1 cellular context compared by ENCODE assay signal in the genomic region with DNA sequence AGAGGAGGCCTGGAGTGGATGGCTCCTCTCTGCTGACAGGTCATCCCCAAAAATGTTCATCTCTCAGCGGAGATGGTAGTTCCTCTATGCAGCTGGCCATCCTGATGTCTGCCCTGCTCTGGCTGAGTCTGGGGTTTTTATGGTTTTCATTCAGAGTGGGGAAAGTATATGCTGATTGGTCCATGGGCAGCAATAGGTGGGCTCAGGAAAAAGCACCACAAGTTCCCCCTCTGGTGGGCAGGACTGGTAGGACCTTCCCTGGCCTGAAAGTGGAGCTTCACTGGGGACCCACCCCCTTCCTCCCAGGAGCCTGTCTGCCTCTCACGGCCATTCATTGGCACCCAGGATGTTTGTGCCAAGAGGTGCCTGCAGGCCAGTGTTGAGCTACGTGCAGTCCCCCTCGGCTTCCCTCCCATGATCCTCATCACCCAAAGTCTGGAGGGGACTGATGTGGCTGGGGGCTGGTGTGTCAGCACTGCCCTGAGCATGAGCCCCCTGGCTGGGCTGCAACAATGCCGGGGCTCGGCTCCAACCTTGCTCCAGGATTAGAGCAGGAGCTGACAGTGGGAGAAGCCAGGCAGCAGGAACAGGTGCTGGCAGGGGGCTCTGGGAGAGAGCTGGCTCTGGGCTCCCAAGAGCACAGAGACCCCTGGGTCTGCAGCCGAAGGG.
TF ChIP-seq lines count a peak whose summit lies in the region.

No MANE protein-coding gene starts in this region.

TF ChIP-seq in H1, 55 proteins besides CTCF, POLR2A, EP300 and RAD21:
- TF ChIP-seq HDAC2 (IDR thresholded peaks at IDR 0.05; ENCODE audit: borderline replicate concordance in 1 of 2, low read depth in 2 of 2, low read length in 2 of 2) = no peak
- peak; percentile 57; the same call in 1 of the 2 replicates for TF ChIP-seq TBP (IDR thresholded peaks at IDR 0.05; ENCODE audit: low read depth, low read length)
- TF ChIP-seq JUN (IDR thresholded peaks at IDR 0.05; ENCODE audit: low read depth, low read length) = no peak
- TF ChIP-seq, protein P1, sequence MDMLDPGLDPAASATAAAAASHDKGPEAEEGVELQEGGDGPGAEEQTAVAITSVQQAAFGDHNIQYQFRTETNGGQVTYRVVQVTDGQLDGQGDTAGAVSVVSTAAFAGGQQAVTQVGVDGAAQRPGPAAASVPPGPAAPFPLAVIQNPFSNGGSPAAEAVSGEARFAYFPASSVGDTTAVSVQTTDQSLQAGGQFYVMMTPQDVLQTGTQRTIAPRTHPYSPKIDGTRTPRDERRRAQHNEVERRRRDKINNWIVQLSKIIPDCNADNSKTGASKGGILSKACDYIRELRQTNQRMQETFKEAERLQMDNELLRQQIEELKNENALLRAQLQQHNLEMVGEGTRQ (IDR thresholded peaks at IDR 0.05; ENCODE audit: low read length) = no peak
- no peak for TF ChIP-seq SIN3A (conservative IDR thresholded peaks at IDR 0.05 in 1 of 2, IDR thresholded peaks at IDR 0.05 in 1 of 2; ENCODE audit: low read depth in 1 of 2, low read length in 2 of 2)
- no peak for TF ChIP-seq RXRA (IDR thresholded peaks at IDR 0.05; ENCODE audit: insufficient read depth, low read depth, low read length)
- TF ChIP-seq MAFK (IDR thresholded peaks at IDR 0.05; ENCODE audit: low read depth, low read length) = no peak
- no peak for TF ChIP-seq KDM4A (IDR thresholded peaks at IDR 0.05; ENCODE audit: low read depth, low read length, severe bottlenecking)
- peak; percentile 21; the same call in 1 of the 2 replicates for TF ChIP-seq TAF1 (IDR thresholded peaks at IDR 0.05; ENCODE audit: low read depth, low read length)
